Comparison of ENCODE assay signal across 10 cellular contexts in the genomic region with DNA sequence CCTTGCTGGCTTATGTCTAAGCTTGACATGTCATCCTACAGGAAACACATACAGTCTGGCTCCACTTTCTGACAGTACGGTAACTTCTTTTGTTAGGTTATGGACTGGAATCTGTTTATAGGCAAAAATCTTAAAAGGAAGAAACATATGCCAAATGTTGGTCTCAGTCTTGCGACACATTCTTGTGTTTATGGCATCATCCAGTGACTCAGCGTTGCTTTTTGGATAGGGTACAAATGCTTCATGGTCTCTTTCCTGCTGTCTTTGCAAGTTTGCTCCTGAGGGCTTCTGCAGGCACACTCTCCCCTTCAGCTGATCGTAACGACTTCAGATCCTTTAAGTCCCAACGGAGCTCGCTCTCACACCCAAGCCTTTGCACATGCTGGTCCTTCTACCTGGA. TPM values are rescaled to one million over a fixed set of nuclear protein-coding genes. Genes with fewer than 3 reads are reported as not detected.
DNase-seq lines count a peak whose midpoint lies in the region; ATAC-seq, FAIRE-seq and TF ChIP-seq lines count a peak whose summit lies in the region.
"Had no signal": no experiment of that assay in that cellular context is flagged by ENCODE, and none has a peak within 500 bp of the region (broad histone marks: within the 10 kb centered on the region; RNA-seq: fewer than 3 reads in every experiment).

No MANE protein-coding gene starts in this region.

- H2BK120ac ChIP-seq in IMR-90 (ENCODE audit: low read depth, low read length): peak overlapping the region; percentile 23; the same call in 1 of the 2 replicates

- H3K36me3 Mint-ChIP-seq in endodermal cell (ENCODE audit: low read depth): no peaks in the 10 kb centered on the region
- H3K36me3 Mint-ChIP-seq: T-cell had no signal

- no peak overlapping the region for H3K14ac ChIP-seq in IMR-90 (replicated peaks; ENCODE audit: low read depth, low read length)

- H3K9me3 ChIP-seq in A549 (peaks cover 5% of the 10 kb centered on the region; the same call in 1 of the 3 replicates), IMR-90 (ENCODE audit: control insufficient read depth, insufficient read depth, low read length) (no peaks in the 10 kb centered on the region), K562 (replicated peaks; ENCODE audit: control insufficient read depth, insufficient read depth, low read depth, low read length) (no peaks in the 10 kb centered on the region), HepG2 (ENCODE audit: low read length) (no peaks in the 10 kb centered on the region), endodermal cell (ENCODE audit: control insufficient read depth, low read length) (peaks cover 3% of the 10 kb centered on the region), OCI-LY7 (ENCODE audit: low read length) (no peaks in the 10 kb centered on the region)

- H3K79me1 ChIP-seq in IMR-90 (ENCODE audit: low read depth in 1 of 2, low read length in 2 of 2): no peaks in the 10 kb centered on the region

- H2BK20ac ChIP-seq in IMR-90 (ENCODE audit: low read depth, low read length): peak overlapping the region; percentile 49; the same call in 1 of the 2 replicates

- peak overlapping the region; percentile 2 for H2AK9ac ChIP-seq in IMR-90 (replicated peaks; ENCODE audit: low read depth, low read length, poor library complexity)

- H3K27me3 ChIP-seq in IMR-90 (ENCODE audit: control insufficient read depth, insufficient read depth, low read length) (peaks cover 8% of the 10 kb centered on the region; the same call in 1 of the 2 replicates), K562 (ENCODE audit: control insufficient read depth in 2 of 2, insufficient read depth in 2 of 2, low read length in 2 of 2) (no peaks in the 10 kb centered on the region; a peak in 1 of 5 replicates), HepG2 (ENCODE audit: control insufficient read depth in 1 of 2, insufficient read depth in 2 of 2, low read length in 2 of 2) (peaks cover 0 to 6% of the 10 kb centered on the region in 2 experiments; a peak in 1 of 5 replicates), endodermal cell (ENCODE audit: control insufficient read depth, insufficient read depth, low read length, poor library complexity, severe bottlenecking) (no peaks in the 10 kb centered on the region)

- no peak overlapping the region for H3K23ac ChIP-seq in IMR-90 (ENCODE audit: low read depth, low read length)

- dilution Hi-C loops in IMR-90 (cut with HindIII; ENCODE audit: low sequenced_read_pairs, unreplicated experiment): no loop called here

- H3K79me2 ChIP-seq in K562 (ENCODE audit: control insufficient read depth, insufficient read depth, low read length) (no peaks in the 10 kb centered on the region), HepG2 (ENCODE audit: insufficient read depth, low read length) (no peaks in the 10 kb centered on the region), OCI-LY7 (ENCODE audit: insufficient read depth, low read depth, low read length) (no peaks in the 10 kb centered on the region)

- DNase-seq in A549 (ENCODE audit: low read depth in 1 of 2, low spot score in 1 of 2) (peak in 1 of 2 experiments; percentile 40), IMR-90 (peak; percentile 84), K562 (ENCODE audit: extremely low read depth in 1 of 4, low spot score in 3 of 4) (no peak), HepG2 (ENCODE audit: low spot score) (no peak), endodermal cell (no peak), OCI-LY7 (ENCODE audit: low spot score) (no peak)
- no peak for DNase-seq in activated effector memory CD4-positive, alpha-beta T cell treated with Interleukin-2 at 50 U/mL for 16 hours

- no peak overlapping the region for H4K5ac ChIP-seq in IMR-90 (ENCODE audit: low read depth, low read length)

- H3K27me3 Mint-ChIP-seq in endodermal cell (ENCODE audit: insufficient read depth): peaks cover 11% of the 10 kb centered on the region

- TF ChIP-seq RAD21 in A549 (conservative IDR thresholded peaks at IDR 0.05 in 1 of 2, IDR thresholded peaks at IDR 0.05 in 1 of 2) (no peak), IMR-90 (IDR thresholded peaks at IDR 0.05; ENCODE audit: low read length) (no peak), K562 (CRISPR knock-in tag; conservative IDR thresholded peaks at IDR 0.05 in 1 of 2, IDR thresholded peaks at IDR 0.05 in 1 of 2) (no peak), HepG2 (CRISPR knock-in tag; IDR thresholded peaks at IDR 0.05) (no peak)

- peak overlapping the region; percentile 73; the same call in 2 of the 3 replicates for H2BK15ac ChIP-seq in IMR-90 (ENCODE audit: low read depth, low read length)

- POLR2A ChIA-PET in A549 (lab: Yijun Ruan, JAX): no interaction called here
- POLR2A ChIA-PET in IMR-90 (lab: Charles Lee; ENCODE audit: unreplicated experiment): no interaction called here
- POLR2A ChIA-PET in K562 (lab: Yijun Ruan, JAX): no interaction called here
- POLR2A ChIA-PET in HepG2 (lab: Yijun Ruan, JAX): no interaction called here
- POLR2A ChIA-PET in OCI-LY7 (lab: Charles Lee): interaction anchor here (0.8 to 1.9 kb wide), 3 partner anchors 14 to 43 kb away, joined by 3 to 11 read pairs (median 5); no protein-coding TSS in a partner anchor

- TF ChIP-seq POLR2A in A549 (IDR thresholded peaks at IDR 0.05; ENCODE audit: low read length): no peak
- no peak for TF ChIP-seq POLR2A in IMR-90 (IDR thresholded peaks at IDR 0.05; ENCODE audit: low read depth, low read length)
- TF ChIP-seq POLR2A in K562 (conservative IDR thresholded peaks at IDR 0.05): no peak
- TF ChIP-seq POLR2A in HepG2 (IDR thresholded peaks at IDR 0.05; ENCODE audit: insufficient read depth in 1 of 2, low read depth in 2 of 2, low read length in 2 of 2): no peak

- H2BK5ac ChIP-seq in IMR-90 (ENCODE audit: low read depth, low read length, poor library complexity, severe bottlenecking): no peak overlapping the region

- no peak overlapping the region; the same call in 1 of the 2 replicates for H3K18ac ChIP-seq in IMR-90 (ENCODE audit: low read depth, low read length)

- H3K4me1 Mint-ChIP-seq in endodermal cell: peaks cover 5% of the 10 kb centered on the region

- H3K27ac ChIP-seq in A549 (peak overlapping the region; percentile 15 to 49; a peak in 4 of 6 replicates), IMR-90 (ENCODE audit: insufficient read depth, low read length) (peak overlapping the region; percentile 41; the same call in 1 of the 2 replicates), K562 (ENCODE audit: extremely low read depth, low read depth, low read length) (no peak overlapping the region), HepG2 (ENCODE audit: extremely low read length, insufficient read depth, low read length) (no peak overlapping the region), endodermal cell (ENCODE audit: low read depth, low read length) (no peak overlapping the region), OCI-LY7 (ENCODE audit: low read depth, low read length, poor library complexity, severe bottlenecking) (no peak overlapping the region)

- TF ChIP-seq EP300 in A549 (IDR thresholded peaks at IDR 0.05): no peak
- no peak for TF ChIP-seq EP300 in K562 (IDR thresholded peaks at IDR 0.05; ENCODE audit: low read length)
- TF ChIP-seq EP300 in HepG2 (IDR thresholded peaks at IDR 0.05; ENCODE audit: low read depth in 2 of 2, low read length in 2 of 2): no peak
- no peak for TF ChIP-seq EP300 in HepG2 (CRISPR knock-in tag; IDR thresholded peaks at IDR 0.05; ENCODE audit: borderline replicate concordance)

- peak overlapping the region; percentile 43; the same call in 1 of the 2 replicates for H4K91ac ChIP-seq in IMR-90 (ENCODE audit: insufficient read depth, low read depth, low read length)

- intact Hi-C loops in IMR-90 (cut with micrococcal nuclease): loop anchor here (1.0 kb wide), 1 partner anchor 14 kb away; no protein-coding TSS in a partner anchor
- intact Hi-C loops in K562 (cut with micrococcal nuclease): no loop called here
- intact Hi-C loops in HepG2 (cut with micrococcal nuclease; ENCODE audit: unreplicated experiment): no loop called here
- intact Hi-C loops in OCI-LY7 (cut with micrococcal nuclease; ENCODE audit: unreplicated experiment): no loop called here

- WGBS in A549 (ENCODE audit: missing lambda C conversion rate): 55% methylated on average over 7 of the region's 7 CpGs
- WGBS in IMR-90 (ENCODE audit: extremely low coverage in 2 of 2, insufficient read length in 1 of 2), 2 experiments: 0% methylated on average over 2 of the region's 7 CpGs; no CpG with 5 or more reads in 1 of the 2 experiments
- 1% methylated on average over 7 of the region's 7 CpGs for WGBS in K562 (ENCODE audit: insufficient coverage, low coverage, missing lambda C conversion rate)
- 6% methylated on average over 7 of the region's 7 CpGs for WGBS in HepG2 (ENCODE audit: low lambda C conversion rate)
- 94 to 95% methylated on average over 6 of the region's 7 CpGs for WGBS in endodermal cell (ENCODE audit: insufficient coverage in 1 of 2, insufficient read length in 1 of 2), 2 experiments

- H3K4me3 ChIP-seq in A549: no peak overlapping the region
- H3K4me3 ChIP-seq in IMR-90 (ENCODE audit: insufficient read depth, low read depth, low read length): no peak overlapping the region
- H3K4me3 ChIP-seq in K562: no peak overlapping the region
- no peak overlapping the region for H3K4me3 ChIP-seq in HepG2 (replicated peaks in 1 of 3; ENCODE audit: insufficient read depth in 1 of 3, low read depth in 2 of 3, low read length in 3 of 3)
- no peak overlapping the region for H3K4me3 ChIP-seq in endodermal cell (ENCODE audit: low read length)
- H3K4me3 ChIP-seq in OCI-LY7 (ENCODE audit: low read depth, low read length, poor library complexity, severe bottlenecking): no peak overlapping the region
- H3K4me3 ChIP-seq: dorsolateral prefrontal cortex had no signal

- H3K9me1 ChIP-seq in IMR-90 (ENCODE audit: insufficient read depth, low read length) (no peaks in the 10 kb centered on the region), K562 (ENCODE audit: control insufficient read depth, insufficient read depth, low read length) (no peaks in the 10 kb centered on the region)

- no peaks in the 10 kb centered on the region for H3K9me2 ChIP-seq in OCI-LY7 (ENCODE audit: insufficient read depth, low read length)

- H4K20me1 ChIP-seq in IMR-90 (ENCODE audit: insufficient read depth, low read length) (no peaks in the 10 kb centered on the region), K562 (replicated peaks; ENCODE audit: control insufficient read depth, insufficient read depth, low read length) (no peaks in the 10 kb centered on the region), HepG2 (ENCODE audit: insufficient read depth, low read length) (no peaks in the 10 kb centered on the region), OCI-LY7 (ENCODE audit: insufficient read depth, low read length) (no peaks in the 10 kb centered on the region)

- ATAC-seq in A549: peak; percentile 37 to 70; a peak in 4 of 6 replicates
- peak; percentile 85 for ATAC-seq in IMR-90 (ENCODE audit: low read depth)
- no peak for ATAC-seq in K562
- no peak for ATAC-seq in HepG2
- no peak for ATAC-seq in HG02884 (IDR thresholded peaks at IDR 0.05; ENCODE audit: unreplicated experiment)
- ATAC-seq: T-cell had no signal

- H3K4ac ChIP-seq in IMR-90 (ENCODE audit: low read depth, low read length): no peak overlapping the region

- H4K8ac ChIP-seq in IMR-90 (ENCODE audit: low read depth in 2 of 2, low read length in 2 of 2): peak overlapping the region in 1 of 2 experiments; percentile 4; a peak in 1 of 4 replicates

- CTCF ChIA-PET in A549 (lab: Yijun Ruan, JAX) (interaction anchor here (1.6 to 2.2 kb wide), 3 partner anchors 15 to 43 kb away, joined by 4 to 5 read pairs (median 5); no protein-coding TSS in a partner anchor), IMR-90 (lab: Yijun Ruan, JAX) (interaction anchor here (1.4 to 1.5 kb wide), 2 partner anchors 16 to 43 kb away, joined by 3 read pairs; no protein-coding TSS in a partner anchor), K562 (lab: Yijun Ruan, JAX; ENCODE audit: low intra/inter-chr PET ratio) (no interaction called here), HepG2 (lab: Yijun Ruan, JAX; ENCODE audit: low intra/inter-chr PET ratio, low total read pairs) (no interaction called here), OCI-LY7 (lab: Charles Lee; ENCODE audit: unreplicated experiment) (no interaction called here)

- peak overlapping the region; percentile 24 for H3K4me2 ChIP-seq in A549
- H3K4me2 ChIP-seq in IMR-90 (ENCODE audit: low read depth, low read length): peak overlapping the region; percentile 29; the same call in 1 of the 2 replicates
- no peak overlapping the region for H3K4me2 ChIP-seq in K562 (ENCODE audit: insufficient read depth, low read length)
- no peak overlapping the region for H3K4me2 ChIP-seq in HepG2 (ENCODE audit: low read depth, low read length)
- no peak overlapping the region for H3K4me2 ChIP-seq in OCI-LY7 (ENCODE audit: low read length)

- H2AK5ac ChIP-seq in IMR-90 (ENCODE audit: low read depth, low read length): peak overlapping the region; percentile 54

- H3K56ac ChIP-seq in IMR-90 (ENCODE audit: extremely low read depth, insufficient read depth, low read length): no peak overlapping the region

- no peak for TF ChIP-seq CTCF in A549 (IDR thresholded peaks at IDR 0.05)
- no peak for TF ChIP-seq CTCF in IMR-90 (conservative IDR thresholded peaks at IDR 0.05; ENCODE audit: low read depth, low read length)
- no peak for TF ChIP-seq CTCF in K562 (IDR thresholded peaks at IDR 0.05 in 2 of 3, conservative IDR thresholded peaks at IDR 0.05 in 1 of 3; ENCODE audit: insufficient read depth in 2 of 3, low read depth in 1 of 3, low read length in 3 of 3)
- no peak for TF ChIP-seq CTCF in HepG2 (CRISPR knock-in tag; IDR thresholded peaks at IDR 0.05)
- no peak for TF ChIP-seq CTCF in endodermal cell (conservative IDR thresholded peaks at IDR 0.05)
- TF ChIP-seq CTCF in OCI-LY7 (conservative IDR thresholded peaks at IDR 0.05; ENCODE audit: low read length): no peak

- BruUV-seq in IMR-90 (replicated peaks; lab: Mats Ljungman, UMichigan) (no TSS peak), K562 (replicated peaks; lab: Mats Ljungman, UMichigan) (no TSS peak), HepG2 (replicated peaks; lab: Mats Ljungman, UMichigan) (no TSS peak), OCI-LY7 (replicated peaks; lab: Mats Ljungman, UMichigan) (no TSS peak)

- no peaks in the 10 kb centered on the region for H3K9me3 Mint-ChIP-seq in endodermal cell

- H3K4me1 ChIP-seq in A549: peaks cover 13% of the 10 kb centered on the region
- H3K4me1 ChIP-seq in IMR-90 (ENCODE audit: control insufficient read depth, insufficient read depth, low read length): peaks cover 7% of the 10 kb centered on the region
- no peaks in the 10 kb centered on the region for H3K4me1 ChIP-seq in K562 (replicated peaks in 1 of 2; ENCODE audit: control insufficient read depth in 2 of 2, insufficient read depth in 2 of 2, low read length in 2 of 2)
- H3K4me1 ChIP-seq in HepG2 (ENCODE audit: insufficient read depth, low read length): no peaks in the 10 kb centered on the region
- H3K4me1 ChIP-seq in endodermal cell (ENCODE audit: control insufficient read depth, insufficient read depth, low read length): peaks cover 4% of the 10 kb centered on the region
- peaks cover 22% of the 10 kb centered on the region for H3K4me1 ChIP-seq in OCI-LY7 (ENCODE audit: insufficient read depth, low read length, poor library complexity, severe bottlenecking)

- H3K9ac ChIP-seq in IMR-90 (ENCODE audit: low read depth, low read length) (no peak overlapping the region), K562 (ENCODE audit: insufficient read depth in 1 of 2, low read depth in 2 of 2, low read length in 2 of 2) (no peak overlapping the region), HepG2 (ENCODE audit: insufficient read depth, low read depth, low read length) (no peak overlapping the region), endodermal cell (ENCODE audit: extremely low read depth, low read length, poor library complexity, severe bottlenecking) (no peak overlapping the region)

- no peak overlapping the region for H3K27ac Mint-ChIP-seq in endodermal cell
- H3K27ac Mint-ChIP-seq: T-cell had no signal

- H2AFZ ChIP-seq in IMR-90 (replicated peaks; ENCODE audit: low read length, poor library complexity): peak overlapping the region; percentile 40
- H2AFZ ChIP-seq in K562 (ENCODE audit: low read depth, low read length): no peak overlapping the region
- no peak overlapping the region for H2AFZ ChIP-seq in HepG2 (ENCODE audit: low read length)
- H2AFZ ChIP-seq in OCI-LY7 (ENCODE audit: low read length): no peak overlapping the region

- in situ Hi-C loops in IMR-90 (cut with MboI; ENCODE audit: low sequenced_read_pairs): no loop called here
- in situ Hi-C loops in K562 (cut with MboI): no loop called here
- in situ Hi-C loops in HepG2 (cut with HindIII; ENCODE audit: extremely low pct_ligation_motif_present, low pct_unique_long_range_greater_than_20kb): no loop called here

- FAIRE-seq in A549 (lab: Jason Lieb, UNC) (no peak), K562 (lab: Jason Lieb, UNC) (no peak), HepG2 (lab: Jason Lieb, UNC) (no peak)

- H3K36me3 ChIP-seq in IMR-90 (ENCODE audit: control insufficient read depth, insufficient read depth, low read length) (no peaks in the 10 kb centered on the region), K562 (ENCODE audit: control insufficient read depth, insufficient read depth, low read length) (no peaks in the 10 kb centered on the region), HepG2 (replicated peaks in 1 of 2; ENCODE audit: control insufficient read depth in 1 of 2, insufficient read depth in 2 of 2, low read length in 2 of 2) (no peaks in the 10 kb centered on the region), endodermal cell (ENCODE audit: control insufficient read depth, insufficient read depth, low read length) (no peaks in the 10 kb centered on the region), OCI-LY7 (ENCODE audit: insufficient read depth, low read length) (no peaks in the 10 kb centered on the region)

- H3K4me3 Mint-ChIP-seq in endodermal cell: no peak overlapping the region
- H3K4me3 Mint-ChIP-seq: T-cell had no signal

RNA-seq across cellular contexts. Expression of gene TNFSF8, which starts 23.5 kb away (rescaled TPM):
- not detected in 2 replicates for polyA plus RNA-seq in A549 (2011; rRNA removed)
- not detected in 2 replicates for polyA plus RNA-seq in A549 (2012; cell fraction: cytosol; rRNA removed)
- polyA plus RNA-seq in A549 (2012; cell fraction: nucleus; rRNA removed): not detected in 2 replicates
- polyA plus RNA-seq in A549 (2017; fragmentation: RNase III; extraction: RNeasy Plus Mini Kit Qiagen cat#74134 plus additional on column Dnase treatment): not detected in 3 replicates
- polyA minus RNA-seq in A549 (2011; rRNA and poly(A)+ RNA removed): not detected in 2 replicates
- not detected in 2 replicates for total RNA-seq in IMR-90 (2012; rRNA removed)
- polyA plus RNA-seq in IMR-90 (2012; rRNA removed): not detected in 2 replicates
- polyA plus RNA-seq in IMR-90 (2012; cell fraction: cytosol; rRNA removed): not detected in 2 replicates
- polyA plus RNA-seq in IMR-90 (2012; cell fraction: nucleus; rRNA removed; ENCODE audit: low replicate concordance): not detected in 2 replicates
- total RNA-seq in K562 (2011; cell fraction: chromatin; rRNA removed; ENCODE audit: low replicate concordance): not detected in 2 replicates
- total RNA-seq in K562 (2011; cell fraction: nucleolus; rRNA removed): not detected in 2 replicates
- not detected in 2 replicates for total RNA-seq in K562 (2011; cell fraction: nucleoplasm; rRNA removed)
- total RNA-seq in K562 (2014; rRNA removed): not detected in 2 replicates
- not detected in 2 replicates for total RNA-seq in K562 (2014; rRNA removed; fragmentation: Illumina TruSeq; extraction: Trizol)
- total RNA-seq in K562 (2015; rRNA removed; fragmentation: Illumina TruSeq; extraction: Trizol): not detected in 2 replicates
- total RNA-seq in K562 (2021): 0.09 and 0.29 TPM in 2 replicates
- not detected in 2 replicates for polyA plus RNA-seq in K562 (2011; rRNA removed)
- polyA plus RNA-seq in K562 (2011; cell fraction: cytosol; rRNA removed): not detected in 2 replicates
- polyA plus RNA-seq in K562 (2011; cell fraction: nucleus; rRNA removed): not detected in 2 replicates
- not detected in 2 replicates for polyA plus RNA-seq in K562 (2012)
- not detected in 2 replicates for polyA plus RNA-seq in K562 (2014; fragmentation: Illumina TruSeq; extraction: Trizol)
- polyA plus RNA-seq in K562 (2014; fragmentation: Nextera tagmentation; extraction: Ambion mirVana): not detected
- polyA plus RNA-seq in K562 (2014; rRNA removed): not detected in 2 replicates
- polyA minus RNA-seq in K562 (2011; rRNA and poly(A)+ RNA removed): not detected in 2 replicates
- polyA minus RNA-seq in K562 (2011; cell fraction: cytosol; rRNA and poly(A)+ RNA removed): not detected in 2 replicates
- not detected in 2 replicates for polyA minus RNA-seq in K562 (2011; cell fraction: nucleus; rRNA and poly(A)+ RNA removed)
- not detected in 2 replicates for total RNA-seq in HepG2 (2016; rRNA removed; fragmentation: Illumina TruSeq; extraction: Trizol)
- not detected in 2 replicates for total RNA-seq in HepG2 (2016; cell fraction: cytosol; rRNA removed; fragmentation: Illumina TruSeq; extraction: Trizol; ENCODE audit: low read depth)
- not detected in 2 replicates for total RNA-seq in HepG2 (2016; cell fraction: insoluble cytoplasmic fraction; rRNA removed; fragmentation: Illumina TruSeq; extraction: Trizol)
- total RNA-seq in HepG2 (2016; cell fraction: membrane; rRNA removed; fragmentation: Illumina TruSeq; extraction: Trizol): not detected in 2 replicates
- total RNA-seq in HepG2 (2016; cell fraction: nucleus; rRNA removed; fragmentation: Illumina TruSeq; extraction: Trizol): not detected in 2 replicates
- not detected in 2 replicates for polyA plus RNA-seq in HepG2 (2011; rRNA removed)
- polyA plus RNA-seq in HepG2 (2011; cell fraction: cytosol; rRNA removed): not detected in 2 replicates
- polyA plus RNA-seq in HepG2 (2011; cell fraction: nucleus; rRNA removed): not detected in 2 replicates
- not detected in 2 replicates for polyA plus RNA-seq in HepG2 (2012)
- not detected in 2 replicates for polyA plus RNA-seq in HepG2 (2016; cell fraction: cytosol; fragmentation: Illumina TruSeq; extraction: Trizol; ENCODE audit: low read depth)
- not detected in 2 replicates for polyA plus RNA-seq in HepG2 (2016; cell fraction: insoluble cytoplasmic fraction; fragmentation: Illumina TruSeq; extraction: Trizol; ENCODE audit: low read depth)
- not detected in 2 replicates for polyA plus RNA-seq in HepG2 (2016; cell fraction: membrane; fragmentation: Illumina TruSeq; extraction: Trizol; ENCODE audit: low read depth)
- not detected in 2 replicates for polyA plus RNA-seq in HepG2 (2016; cell fraction: nucleus; fragmentation: Illumina TruSeq; extraction: Trizol; ENCODE audit: insufficient read depth, low read depth)
- not detected in 2 replicates for polyA minus RNA-seq in HepG2 (2011; rRNA and poly(A)+ RNA removed; ENCODE audit: low replicate concordance)
- not detected in 2 replicates for polyA minus RNA-seq in HepG2 (2011; cell fraction: cytosol; rRNA and poly(A)+ RNA removed)
- not detected in 2 replicates for polyA minus RNA-seq in HepG2 (2011; cell fraction: nucleus; rRNA and poly(A)+ RNA removed)
- not detected for total RNA-seq in endodermal cell
- not detected for polyA plus RNA-seq in endodermal cell (2013, experiment 1 of 2)
- not detected for polyA plus RNA-seq in endodermal cell (2013, experiment 2 of 2)
- 27.7 and 28.4 TPM in 2 replicates for total RNA-seq in OCI-LY7 (2014; rRNA removed; shearing (Covaris generic))
- total RNA-seq in OCI-LY7 (2022): 50.3 and 53.1 TPM in 2 replicates

Comparison
In these comparisons a context has a peak if more than half of its experiments do, and no peak if none do; other contexts are left out.
1. ATAC-seq: peak in A549 (2 of 2) and IMR-90 (single experiment); none in K562 (single experiment), HepG2 (single experiment) and HG02884 (single experiment).
2. H3K27ac ChIP-seq: peak in A549 (2 of 2) and IMR-90 (single experiment); none in K562 (single experiment), HepG2 (single experiment), endodermal cell (single experiment) and OCI-LY7 (single experiment).
3. H3K4me2 ChIP-seq: peak in A549 (single experiment) and IMR-90 (single experiment); none in K562 (single experiment), HepG2 (single experiment) and OCI-LY7 (single experiment).
4. RNA of gene TNFSF8, which starts 23.5 kb away (total RNA-seq): 27.7 to 53.1 TPM in OCI-LY7; not detected in IMR-90, 0.09 to 0.29 TPM in K562, not detected in HepG2 and not detected in endodermal cell; every median in the first group is over 10 times any median in the second.
5. CTCF ChIA-PET loops: an anchor here in A549 (1.6 to 2.2 kb wide) and IMR-90 (1.4 to 1.5 kb wide); none called in K562, HepG2 and OCI-LY7.